In the genomic region with DNA sequence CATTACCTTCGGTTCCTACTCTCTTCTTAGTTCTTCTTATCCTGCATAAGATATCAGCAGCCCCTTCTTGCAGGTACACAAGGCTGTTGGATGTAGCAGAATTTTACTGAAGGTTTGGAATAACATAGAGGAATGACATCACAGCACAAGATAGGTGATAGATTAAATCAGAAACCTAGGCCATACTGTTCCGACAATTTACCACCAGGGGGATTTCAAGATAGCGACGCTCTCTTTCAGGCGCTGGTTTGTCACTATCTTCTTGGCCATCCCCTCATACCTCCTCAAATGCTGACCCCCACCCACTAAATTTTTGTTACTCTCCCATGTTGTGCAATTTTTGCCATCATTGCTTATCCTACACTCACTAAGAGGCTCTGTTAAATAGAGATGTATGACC, we compare ENCODE assay signal across 10 cellular contexts. TPM values are rescaled to one million over a fixed set of nuclear protein-coding genes. Genes with fewer than 3 reads are reported as not detected.
DNase-seq lines count a peak whose midpoint lies in the region; ATAC-seq and TF ChIP-seq lines count a peak whose summit lies in the region.
"Had no signal": no experiment of that assay in that cellular context is flagged by ENCODE, and none has a peak within 500 bp of the region (broad histone marks: within the 10 kb centered on the region; RNA-seq: fewer than 3 reads in every experiment).

No MANE protein-coding gene starts in this region.

- peaks cover 68% of the 10 kb centered on the region for H3K4me1 Mint-ChIP-seq in stimulated activated naive CD8-positive, alpha-beta T cell treated with anti-CD3 and anti-CD28 coated beads, Interleukin-15, Interleukin-2, amounts not matched to agents 100 ng/mL and 50 ng/mL, for 24 hours (ENCODE audit: low read depth)

- H3K9me3 Mint-ChIP-seq in stimulated activated naive CD8-positive, alpha-beta T cell treated with anti-CD3 and anti-CD28 coated beads, Interleukin-15, Interleukin-2, amounts not matched to agents 100 ng/mL and 50 ng/mL, for 24 hours, result no peaks in the 10 kb centered on the region

- BruUV-seq in PC-9 (replicated peaks; lab: Mats Ljungman, UMichigan), result no TSS peak

- POLR2A ChIA-PET in PC-9 (lab: Charles Lee; ENCODE audit: unreplicated experiment), result interaction anchor here (0.7 kb wide), 1 partner anchor 894 kb away, joined by 3 read pairs; no protein-coding TSS in a partner anchor

- H3K27ac ChIP-seq in PC-9 (peak overlapping the region; percentile 63), vagina (no peak overlapping the region)

- no peaks in the 10 kb centered on the region for H3K36me3 ChIP-seq in PC-9 (ENCODE audit: low read depth)
- no peaks in the 10 kb centered on the region for H3K36me3 ChIP-seq in vagina

- H3K27me3 Mint-ChIP-seq in stimulated activated naive CD8-positive, alpha-beta T cell treated with anti-CD3 and anti-CD28 coated beads, Interleukin-15, Interleukin-2, amounts not matched to agents 100 ng/mL and 50 ng/mL, for 24 hours, result no peaks in the 10 kb centered on the region

- TF ChIP-seq POLR2A in vagina (IDR thresholded peaks at IDR 0.05), result no peak

- H3K4me2 ChIP-seq in PC-9, result peak overlapping the region; percentile 43

- H3K79me2 ChIP-seq in PC-9 (ENCODE audit: low read depth), result no peaks in the 10 kb centered on the region

- H3K4me1 ChIP-seq in PC-9 (replicated peaks; ENCODE audit: insufficient read depth) (peaks cover 45% of the 10 kb centered on the region), vagina (peaks cover 12% of the 10 kb centered on the region)

- no peak overlapping the region for H2AFZ ChIP-seq in PC-9

- no peak overlapping the region for H3K4me3 ChIP-seq in PC-9
- H3K4me3 ChIP-seq in fibroblast of villous mesenchyme (ENCODE audit: low read depth, low read length), result no peak overlapping the region
- no peak overlapping the region for H3K4me3 ChIP-seq in vagina

- no peak for ATAC-seq in stimulated activated naive CD8-positive, alpha-beta T cell treated with anti-CD3 and anti-CD28 coated beads, Interleukin-15, Interleukin-2, amounts not matched to agents 100 U/mL and 50 U/mL, for 24 hours
- ATAC-seq in GM19455 (IDR thresholded peaks at IDR 0.05; ENCODE audit: unreplicated experiment), result no peak

- no peak for DNase-seq in stimulated activated naive CD8-positive, alpha-beta T cell treated with anti-CD3 and anti-CD28 coated beads, Interleukin-15, Interleukin-2, amounts not matched to agents 100 U/mL and 50 U/mL, for 24 hours
- DNase-seq in PC-9, result no peak
- no peak for DNase-seq in fibroblast of villous mesenchyme (ENCODE audit: low read depth)
- no peak for DNase-seq in vagina (ENCODE audit: extremely low spot score in 2 of 2)
- no peak for DNase-seq in EL
- no peak for DNase-seq in cerebellar cortex (ENCODE audit: low spot score)
- DNase-seq: effector CD4-positive, alpha-beta T cell; islet precursor cell had no signal

- H3K9me2 ChIP-seq in PC-9 (ENCODE audit: insufficient read depth), result no peaks in the 10 kb centered on the region

- CTCF ChIA-PET in PC-9 (lab: Charles Lee), result interaction anchor here (0.6 to 1.4 kb wide), 3 partner anchors 20 to 42 kb away, joined by 3 to 6 read pairs (median 4); no protein-coding TSS in a partner anchor

- peak overlapping the region; percentile 1 for H3K4me3 Mint-ChIP-seq in stimulated activated naive CD8-positive, alpha-beta T cell treated with anti-CD3 and anti-CD28 coated beads, Interleukin-15, Interleukin-2, amounts not matched to agents 100 ng/mL and 50 ng/mL, for 24 hours

- TF ChIP-seq CTCF in PC-9 (conservative IDR thresholded peaks at IDR 0.05) (peak; percentile 35; the same call in 1 of the 2 replicates), fibroblast of villous mesenchyme (IDR thresholded peaks at IDR 0.05; ENCODE audit: insufficient read depth, low read depth, low read length) (peak; percentile 29), vagina (IDR thresholded peaks at IDR 0.05) (no peak)

- peak overlapping the region; percentile 13 for H3K27ac Mint-ChIP-seq in stimulated activated naive CD8-positive, alpha-beta T cell treated with anti-CD3 and anti-CD28 coated beads, Interleukin-15, Interleukin-2, amounts not matched to agents 100 ng/mL and 50 ng/mL, for 24 hours

- intact Hi-C loops in PC-9 (cut with micrococcal nuclease; ENCODE audit: unreplicated experiment), result loop anchor here (1.0 to 5.0 kb wide), 3 partner anchors 21 to 39 kb away; a partner anchor contains a TSS
- intact Hi-C loops in vagina (cut with DNase I), result no loop called here

- peaks cover 22% of the 10 kb centered on the region for H3K36me3 Mint-ChIP-seq in stimulated activated naive CD8-positive, alpha-beta T cell treated with anti-CD3 and anti-CD28 coated beads, Interleukin-15, Interleukin-2, amounts not matched to agents 100 ng/mL and 50 ng/mL, for 24 hours (ENCODE audit: low read depth)

- H3K27me3 ChIP-seq in PC-9 (ENCODE audit: insufficient read depth, low read depth) (no peaks in the 10 kb centered on the region), vagina (no peaks in the 10 kb centered on the region)

- H4K20me1 ChIP-seq in PC-9 (ENCODE audit: insufficient read depth), result no peaks in the 10 kb centered on the region

- no peaks in the 10 kb centered on the region for H3K9me3 ChIP-seq in PC-9 (ENCODE audit: insufficient read depth, low read depth)
- H3K9me3 ChIP-seq in vagina, result no peaks in the 10 kb centered on the region

- peaks cover 38% of the 10 kb centered on the region for H3F3A ChIP-seq in PC-9 (ENCODE audit: insufficient read depth, low read depth)

RNA-seq across cellular contexts. Expression of a gene that starts 3.5 kb away (rescaled TPM):
- total RNA-seq in PC-9 (2021) (1.2 and 3.3 TPM in 2 replicates), fibroblast of villous mesenchyme (not detected in 2 replicates), vagina (44.0 TPM)

RNA-seq across cellular contexts. Expression of a gene that starts 20.9 kb away (rescaled TPM):
- total RNA-seq in PC-9 (2021) (34.7 and 35.9 TPM in 2 replicates), fibroblast of villous mesenchyme (10.3 and 16.8 TPM in 2 replicates), vagina (26.8 TPM)

Comparison
In these comparisons a context has a peak if more than half of its experiments do, and no peak if none do; other contexts are left out.
1. CTCF ChIP-seq: peak in PC-9 (single experiment) and fibroblast of villous mesenchyme (single experiment); none in vagina (0 of 3).
2. RNA of a gene that starts 3.5 kb away (total RNA-seq): 44.0 TPM in vagina (single experiment); 1.2 to 3.3 TPM in PC-9 and not detected in fibroblast of villous mesenchyme; every median in the first group is over 10 times any median in the second.